22 cellular contexts compared by ENCODE assay signal in the genomic region with DNA sequence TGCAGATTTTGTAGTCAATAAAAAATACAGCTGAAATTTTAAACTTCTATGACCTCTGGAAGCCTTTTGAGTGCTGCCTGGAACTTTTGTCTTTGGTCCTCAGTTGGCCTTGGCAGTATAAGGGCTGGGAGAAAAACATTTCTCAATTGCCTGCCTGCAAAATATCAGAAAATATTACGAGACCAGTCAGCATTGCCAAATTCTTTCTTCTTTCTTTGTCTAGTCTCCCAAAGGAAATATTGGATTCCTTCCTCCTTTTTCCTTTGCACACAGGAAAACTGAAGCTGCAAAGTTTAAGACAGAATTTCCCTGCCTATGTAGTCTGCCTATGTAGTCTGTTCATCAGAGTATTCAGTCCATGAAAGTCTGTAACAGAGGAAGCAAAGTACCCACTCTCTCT.
"Had no signal": no experiment of that assay in that cellular context is flagged by ENCODE, and none has a peak within 500 bp of the region (broad histone marks: within the 10 kb centered on the region; RNA-seq: fewer than 3 reads in every experiment).

No MANE protein-coding gene starts in this region.

- H3K4me3 Mint-ChIP-seq: activated CD4-positive, alpha-beta T cell treated with anti-CD3 and anti-CD28 coated beads, Interleukin-2, amount 10 ng/mL, durations not matched to agents 24 days and 14 days; activated CD8-positive, alpha-beta memory T cell treated with anti-CD3 and anti-CD28 coated beads, Interleukin-2, amount 10 ng/mL, durations not matched to agents 7 days and 5 days; activated CD8-positive, alpha-beta T cell treated with anti-CD3 and anti-CD28 coated beads for 36 hours; activated T-helper 1 cell treated with anti-CD3 and anti-CD28 coated beads, Interleukin-12 subunit alpha, Interleukin-12 subunit beta, Interleukin-2, Interleukin-4 antibody, amounts not matched to agents 30 ng/mL and 10 ng/mL and 1 ng/mL, durations not matched to agents 14 hours and 24 hours and 36 hours; nephron progenitor cell; T-helper 17 cell had no signal

- H3K4me1 ChIP-seq: adrenal gland, spleen had no signal

- H3K27me3 ChIP-seq: adrenal gland, spleen had no signal

- H3K36me3 Mint-ChIP-seq: activated CD8-positive, alpha-beta memory T cell treated with anti-CD3 and anti-CD28 coated beads, Interleukin-2, amount 10 ng/mL, durations not matched to agents 7 days and 5 days; activated naive CD4-positive, alpha-beta T cell treated with anti-CD3 and anti-CD28 coated beads, Interleukin-2, amount 50 U/mL, for 72 hours had no signal

- H3K27me3 Mint-ChIP-seq: activated CD4-positive, alpha-beta T cell treated with anti-CD3 and anti-CD28 coated beads, Interleukin-2, amount 10 ng/mL, durations not matched to agents 24 days and 14 days; activated CD8-positive, alpha-beta memory T cell treated with anti-CD3 and anti-CD28 coated beads, Interleukin-2, amount 10 ng/mL, durations not matched to agents 7 days and 5 days; activated CD8-positive, alpha-beta T cell treated with anti-CD3 and anti-CD28 coated beads for 36 hours; T-helper 17 cell had no signal

- DNase-seq: activated CD4-positive, alpha-beta T cell treated with anti-CD3 and anti-CD28 coated beads, Interleukin-2, amount 10 ng/mL, durations not matched to agents 24 days and 14 days; activated CD4-positive, CD25-positive, alpha-beta regulatory T cell; activated CD8-positive, alpha-beta memory T cell treated with anti-CD3 and anti-CD28 coated beads, Interleukin-2, amount 10 ng/mL, durations not matched to agents 7 days and 5 days; activated CD8-positive, alpha-beta T cell treated with anti-CD3 and anti-CD28 coated beads for 36 hours; foreskin melanocyte; hippocampal formation; kidney glomerular epithelial cell; midbrain; nephron progenitor cell; nucleus accumbens; posterior cingulate gyrus; spleen; stimulated activated CD4-positive, alpha-beta T cell treated with anti-CD3 and anti-CD28 coated beads, Interleukin-4, amount 100 ng/mL, for 24 hours; stimulated activated naive CD4-positive, alpha-beta T cell treated with Interleukin-2 at 50 U/mL for 16 hours; SW 1271; T-helper 17 cell had no signal

- ATAC-seq: activated CD8-positive, alpha-beta memory T cell treated with anti-CD3 and anti-CD28 coated beads, Interleukin-2, amount 10 ng/mL, durations not matched to agents 7 days and 5 days; activated CD8-positive, alpha-beta T cell treated with anti-CD3 and anti-CD28 coated beads for 36 hours; activated naive CD4-positive, alpha-beta T cell treated with anti-CD3 and anti-CD28 coated beads, Interleukin-2, amount 50 U/mL, for 72 hours; T-helper 17 cell had no signal

- H3K27ac ChIP-seq: adrenal gland, coronary artery, epithelial cell of prostate, SK-N-MC, spleen had no signal

- H3K4me3 ChIP-seq: adrenal gland, coronary artery, SK-N-MC, spleen had no signal

- H3K36me3 ChIP-seq: adrenal gland, spleen had no signal

- H3K9me3 Mint-ChIP-seq: activated T-helper 1 cell treated with anti-CD3 and anti-CD28 coated beads, Interleukin-12 subunit alpha, Interleukin-12 subunit beta, Interleukin-2, Interleukin-4 antibody, amounts not matched to agents 30 ng/mL and 10 ng/mL and 1 ng/mL, durations not matched to agents 14 hours and 24 hours and 36 hours; nephron progenitor cell had no signal

- H3K4me1 Mint-ChIP-seq: activated CD4-positive, alpha-beta T cell treated with anti-CD3 and anti-CD28 coated beads, Interleukin-2, amount 10 ng/mL, durations not matched to agents 24 days and 14 days; activated CD8-positive, alpha-beta memory T cell treated with anti-CD3 and anti-CD28 coated beads, Interleukin-2, amount 10 ng/mL, durations not matched to agents 7 days and 5 days; nephron progenitor cell; T-helper 17 cell had no signal

- H3K9me3 ChIP-seq: adrenal gland, spleen had no signal

- H3K27ac Mint-ChIP-seq: activated CD4-positive, alpha-beta T cell treated with anti-CD3 and anti-CD28 coated beads, Interleukin-2, amount 10 ng/mL, durations not matched to agents 24 days and 14 days; activated CD8-positive, alpha-beta memory T cell treated with anti-CD3 and anti-CD28 coated beads, Interleukin-2, amount 10 ng/mL, durations not matched to agents 7 days and 5 days; activated CD8-positive, alpha-beta T cell treated with anti-CD3 and anti-CD28 coated beads for 36 hours; activated naive CD4-positive, alpha-beta T cell treated with anti-CD3 and anti-CD28 coated beads, Interleukin-2, amount 50 U/mL, for 72 hours; activated T-helper 1 cell treated with anti-CD3 and anti-CD28 coated beads, Interleukin-12 subunit alpha, Interleukin-12 subunit beta, Interleukin-2, Interleukin-4 antibody, amounts not matched to agents 30 ng/mL and 10 ng/mL and 1 ng/mL, durations not matched to agents 14 hours and 24 hours and 36 hours; nephron progenitor cell; T-helper 17 cell had no signal
